ENCODE assay signal across 18 cellular contexts in the genomic region with DNA sequence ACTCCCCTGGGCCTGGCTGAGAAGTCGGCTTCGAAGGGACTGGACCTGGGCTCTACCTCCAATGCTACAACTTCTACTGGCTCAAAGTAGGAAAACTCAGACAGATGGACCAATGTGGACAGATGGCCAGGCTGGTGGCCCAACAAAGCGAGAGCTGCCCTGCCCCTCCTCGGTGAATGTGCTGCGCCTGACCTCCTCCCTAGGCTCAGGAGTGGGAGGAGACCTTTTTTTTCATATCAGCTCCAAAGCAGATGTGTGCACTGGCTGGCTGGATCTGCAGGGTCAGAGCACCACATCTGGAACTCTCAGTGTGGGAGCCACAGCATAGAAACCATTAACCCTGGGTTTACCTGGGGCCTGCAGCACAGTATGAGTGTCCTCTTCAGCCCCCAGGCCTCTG. TPM values are rescaled to one million over a fixed set of nuclear protein-coding genes. Genes with fewer than 3 reads are reported as not detected.
DNase-seq lines count a peak whose midpoint lies in the region; ATAC-seq and TF ChIP-seq lines count a peak whose summit lies in the region.
"Had no signal": no experiment of that assay in that cellular context is flagged by ENCODE, and none has a peak within 500 bp of the region (broad histone marks: within the 10 kb centered on the region; RNA-seq: fewer than 3 reads in every experiment).

No MANE protein-coding gene starts in this region.

- peaks cover 90% of the 10 kb centered on the region for H4K20me1 ChIP-seq in hepatocyte (ENCODE audit: insufficient read depth, poor library complexity, severe bottlenecking)

- WGBS in body of pancreas, 2 donors = 60 to 79% methylated on average over 2 to 5 of the region's 5 CpGs
- WGBS in right cardiac atrium = 70% methylated on average over 5 of the region's 5 CpGs
- WGBS in sigmoid colon, 2 donors = 42 to 78% methylated on average over 5 of the region's 5 CpGs
- 85% methylated on average over 5 of the region's 5 CpGs for WGBS in hepatocyte (ENCODE audit: low lambda C conversion rate, missing lambda C conversion rate)

- TF ChIP-seq POLR2A in body of pancreas (IDR thresholded peaks at IDR 0.05) (no peak), sigmoid colon (IDR thresholded peaks at IDR 0.05) (peak in 1 of 2 donors; percentile 30)

- intact Hi-C loops in CD14-positive monocyte (cut with micrococcal nuclease) (no loop called here), body of pancreas (cut with DNase I) (no loop called here), right cardiac atrium (cut with DNase I) (no loop called here), sigmoid colon (cut with DNase I) (no loop called here)

- H3K4me3 ChIP-seq in body of pancreas (no peak overlapping the region), right cardiac atrium (ENCODE audit: low read length) (no peak overlapping the region), sigmoid colon (no peak overlapping the region), hepatocyte (no peak overlapping the region)
- H3K4me3 ChIP-seq: GM12878 had no signal

- H3K27ac ChIP-seq in body of pancreas (peak overlapping the region; percentile 86 to 96 (median 94)), right cardiac atrium (ENCODE audit: low read length) (peak overlapping the region; percentile 70), sigmoid colon (peak overlapping the region; percentile 63 to 82 (median 76)), hepatocyte (no peak overlapping the region)

- H3K4me1 ChIP-seq in body of pancreas (peaks cover 90% of the 10 kb centered on the region), right cardiac atrium (ENCODE audit: control insufficient read depth, insufficient read depth, low read length) (peaks cover 37% of the 10 kb centered on the region), sigmoid colon (peaks cover 0 to 92% (median 79%) of the 10 kb centered on the region in 4 donors), hepatocyte (ENCODE audit: insufficient read depth) (peaks cover 44% of the 10 kb centered on the region)

- H3K4me3 Mint-ChIP-seq in CD14-positive monocyte = no peak overlapping the region
- H3K4me3 Mint-ChIP-seq: activated CD8-positive, alpha-beta T cell treated with anti-CD3 and anti-CD28 coated beads for 36 hours; activated naive CD4-positive, alpha-beta T cell treated with anti-CD3 and anti-CD28 coated beads for 36 hours; central memory CD8-positive, alpha-beta T cell had no signal

- peaks cover 40% of the 10 kb centered on the region for H3K4me1 Mint-ChIP-seq in CD14-positive monocyte

- DNase-seq in CD14-positive monocyte (ENCODE audit: low spot score) (no peak), body of pancreas (no peak), right cardiac atrium (peak in 1 of 3 donors; percentile 47), sigmoid colon (no peak), hepatocyte (ENCODE audit: low spot score) (no peak), midbrain (lab: John Stamatoyannopoulos, UW) (no peak), AML-193 (lab: John Stamatoyannopoulos, UW) (no peak)
- no peak for DNase-seq in stimulated activated CD4-positive, alpha-beta T cell treated with anti-CD3 and anti-CD28 coated beads, Interleukin-2, amount 100 ng/mL, for 24 hours
- DNase-seq: activated CD8-positive, alpha-beta T cell treated with anti-CD3 and anti-CD28 coated beads for 36 hours; activated naive CD4-positive, alpha-beta T cell treated with anti-CD3 and anti-CD28 coated beads for 36 hours; DND-41; NCI-H1694; NCI-H748 treated with DMSO at 0.1 percent for 48 hours; T1000; trophoblast cell had no signal

- no peak for TF ChIP-seq CTCF in CD14-positive monocyte (IDR thresholded peaks at IDR 0.05)
- TF ChIP-seq CTCF in body of pancreas (IDR thresholded peaks at IDR 0.05) = no peak
- no peak for TF ChIP-seq CTCF in sigmoid colon (IDR thresholded peaks at IDR 0.05)
- TF ChIP-seq CTCF in hepatocyte (IDR thresholded peaks at IDR 0.05; ENCODE audit: poor library complexity) = no peak

- ATAC-seq in body of pancreas (no peak), right cardiac atrium (no peak)
- ATAC-seq: activated CD8-positive, alpha-beta T cell treated with anti-CD3 and anti-CD28 coated beads for 36 hours; GM12878 had no signal

- H3K36me3 Mint-ChIP-seq in CD14-positive monocyte = peaks cover 40 to 78% of the 10 kb centered on the region in 2 donors

- no peaks in the 10 kb centered on the region for H3K9me2 ChIP-seq in hepatocyte (replicated peaks; ENCODE audit: insufficient read depth)

- H3K9me3 Mint-ChIP-seq in CD14-positive monocyte = no peaks in the 10 kb centered on the region
- H3K9me3 Mint-ChIP-seq: activated CD8-positive, alpha-beta T cell treated with anti-CD3 and anti-CD28 coated beads for 36 hours; activated naive CD4-positive, alpha-beta T cell treated with anti-CD3 and anti-CD28 coated beads for 36 hours; central memory CD8-positive, alpha-beta T cell had no signal

- H3K4me2 ChIP-seq in hepatocyte = no peak overlapping the region

- H3K27me3 Mint-ChIP-seq in CD14-positive monocyte (ENCODE audit: low read depth in 3 of 3) = no peaks in the 10 kb centered on the region
- H3K27me3 Mint-ChIP-seq: activated CD8-positive, alpha-beta T cell treated with anti-CD3 and anti-CD28 coated beads for 36 hours; central memory CD8-positive, alpha-beta T cell had no signal

- peaks cover 78% of the 10 kb centered on the region for H3K79me2 ChIP-seq in hepatocyte

- H2AFZ ChIP-seq in hepatocyte = no peak overlapping the region

- H3K36me3 ChIP-seq in body of pancreas (replicated peaks in 1 of 2; ENCODE audit: insufficient read depth in 1 of 2, low read depth in 2 of 2) = no peaks in the 10 kb centered on the region
- H3K36me3 ChIP-seq in sigmoid colon = peaks cover 0 to 10% (median 0%) of the 10 kb centered on the region in 4 donors
- no peaks in the 10 kb centered on the region for H3K36me3 ChIP-seq in hepatocyte (replicated peaks; ENCODE audit: insufficient read depth, low read depth)

- H3K27me3 ChIP-seq in body of pancreas (no peaks in the 10 kb centered on the region), right cardiac atrium (ENCODE audit: control insufficient read depth, insufficient read depth) (no peaks in the 10 kb centered on the region), sigmoid colon (no peaks in the 10 kb centered on the region), hepatocyte (no peaks in the 10 kb centered on the region)

- TF ChIP-seq EP300 in sigmoid colon (IDR thresholded peaks at IDR 0.05) = no peak

- peak overlapping the region in 4 of 7 donors; percentile 35 to 80 (median 45) for H3K27ac Mint-ChIP-seq in CD14-positive monocyte
- H3K27ac Mint-ChIP-seq: activated CD8-positive, alpha-beta T cell treated with anti-CD3 and anti-CD28 coated beads for 36 hours; activated naive CD4-positive, alpha-beta T cell treated with anti-CD3 and anti-CD28 coated beads for 36 hours had no signal

- H3K9me3 ChIP-seq in body of pancreas = no peaks in the 10 kb centered on the region
- H3K9me3 ChIP-seq in right cardiac atrium (ENCODE audit: control insufficient read depth, low read length) = no peaks in the 10 kb centered on the region
- H3K9me3 ChIP-seq in sigmoid colon = no peaks in the 10 kb centered on the region
- no peaks in the 10 kb centered on the region for H3K9me3 ChIP-seq in hepatocyte (ENCODE audit: low read depth)

RNA-seq across cellular contexts. Expression of a gene that starts 20.8 kb away (rescaled TPM):
- polyA plus RNA-seq in CD14-positive monocyte = 100 to 1,000 TPM; 631 to 687 TPM
- total RNA-seq in body of pancreas = 100 to 1,000 TPM in 1 of 2 donors, 10 to 100 TPM in 1; 53.7 to 102 TPM
- total RNA-seq in right cardiac atrium = 10 to 100 TPM; 64.1 to 79.4 (median 68.2) TPM
- 44.6 TPM for polyA plus RNA-seq in right cardiac atrium
- 100 to 1,000 TPM in 2 of 4 donors, 10 to 100 TPM in 2; 70.3 to 112 (median 93.6) TPM for total RNA-seq in sigmoid colon
- 100 to 1,000 TPM; 214 to 287 (median 231) TPM for polyA plus RNA-seq in sigmoid colon
- total RNA-seq in hepatocyte = 115 and 157 TPM in 2 replicates
- 223 and 232 TPM in 2 replicates for polyA plus RNA-seq in hepatocyte

RNA-seq across cellular contexts. Expression of a gene that starts 23.2 kb away (rescaled TPM):
- polyA plus RNA-seq in CD14-positive monocyte (under 1 TPM; 0.32 to 0.54 TPM), right cardiac atrium (not detected), sigmoid colon (not detected), hepatocyte (0.93 and 2.3 TPM in 2 replicates)
- total RNA-seq in body of pancreas (not detected), right cardiac atrium (not detected), sigmoid colon (not detected), hepatocyte (1.9 TPM in 1 of 2 replicates, not detected in the other)
- total RNA-seq: activated CD8-positive, alpha-beta T cell treated with anti-CD3 and anti-CD28 coated beads for 36 hours; activated naive CD4-positive, alpha-beta T cell treated with anti-CD3 and anti-CD28 coated beads for 36 hours; GM12878; mucosa of gallbladder had no signal

RNA-seq across cellular contexts. Expression of a gene that starts 29.2 kb away (rescaled TPM):
- polyA plus RNA-seq in CD14-positive monocyte = not detected
- total RNA-seq in body of pancreas = 10 to 100 TPM in 1 of 2 donors, 1 to 10 TPM in 1; 5.4 to 13.8 TPM
- 1 to 10 TPM in 1 of 4 donors, under 1 TPM in 3; 0.42 to 1.6 (median 0.64) TPM for total RNA-seq in right cardiac atrium
- polyA plus RNA-seq in right cardiac atrium = 0.38 TPM
- 1 to 10 TPM in 2 of 4 donors, under 1 TPM in 1, not detected in 1; 0.14 to 3.9 (median 1.4) TPM for total RNA-seq in sigmoid colon
- 100 to 1,000 TPM in 1 of 3 donors, 10 to 100 TPM in 2; 88.3 to 353 (median 90.4) TPM for polyA plus RNA-seq in sigmoid colon
- 0.93 and 1.6 TPM in 2 replicates for total RNA-seq in hepatocyte
- 2.3 and 4.2 TPM in 2 replicates for polyA plus RNA-seq in hepatocyte

RNA-seq across cellular contexts. Expression of a gene that starts 43.9 kb away (rescaled TPM):
- 10 to 100 TPM in 1 of 2 donors, 1 to 10 TPM in 1; 6.0 to 14.2 TPM for polyA plus RNA-seq in CD14-positive monocyte
- total RNA-seq in body of pancreas = 10 to 100 TPM; 13.0 to 57.0 TPM
- total RNA-seq in right cardiac atrium = 10 to 100 TPM in 1 of 4 donors, 1 to 10 TPM in 3; 6.4 to 10.4 (median 6.4) TPM
- polyA plus RNA-seq in right cardiac atrium = 5.2 TPM
- 10 to 100 TPM; 12.7 to 18.3 (median 16.1) TPM for total RNA-seq in sigmoid colon
- 1 to 10 TPM; 4.2 to 6.6 (median 4.4) TPM for polyA plus RNA-seq in sigmoid colon
- total RNA-seq in hepatocyte = 1.9 and 5.9 TPM in 2 replicates
- polyA plus RNA-seq in hepatocyte = 10.0 and 10.6 TPM in 2 replicates
